Comparison of ENCODE assay signal across 1 cellular context in the genomic region with DNA sequence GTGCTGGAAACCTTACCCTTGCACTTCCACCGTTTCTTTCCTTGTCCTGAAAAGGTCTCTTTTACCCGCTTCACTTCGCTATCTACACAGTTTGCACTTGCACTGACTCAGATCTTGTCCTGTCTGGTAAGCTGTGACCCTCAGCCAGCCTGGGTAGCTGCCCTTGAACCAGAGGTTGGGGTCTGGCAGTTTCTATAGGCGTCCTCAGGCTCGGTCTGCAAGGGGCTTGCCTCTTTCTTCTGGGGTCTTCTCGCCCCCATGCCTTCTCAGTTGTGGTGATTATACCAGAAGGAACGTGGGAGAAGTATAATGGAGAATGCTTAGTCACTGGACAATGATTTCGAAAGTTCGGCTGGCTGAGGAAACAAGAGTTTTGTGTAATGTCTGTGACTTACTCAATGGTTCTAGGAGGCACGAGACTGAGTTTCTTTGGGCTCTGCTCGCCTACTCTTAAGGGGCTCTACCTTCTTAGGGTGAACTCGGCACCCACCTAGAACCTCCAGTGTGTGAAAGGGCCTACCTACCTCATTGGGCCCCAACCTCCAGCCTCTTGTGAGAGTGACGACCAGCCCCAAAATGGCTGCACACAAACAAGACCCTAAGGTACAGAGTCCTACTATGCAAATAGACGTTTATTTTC.
A peak's percentile ranks its signal among the peaks of the same experiment; 100 is the strongest.
TF ChIP-seq lines count a peak whose summit lies in the region.

No MANE protein-coding gene starts in this region.

TF ChIP-seq in A549, 52 proteins besides CTCF, POLR2A, EP300 and RAD21 (continued from another document):
- TF ChIP-seq HES2 (IDR thresholded peaks at IDR 0.05) (peak; percentile 80; the same call in 1 of the 2 replicates), CBX2 (IDR thresholded peaks at IDR 0.05; ENCODE audit: borderline replicate concordance, low read depth) (no peak)
